Comparison of ENCODE assay signal across 13 cellular contexts in the genomic region with DNA sequence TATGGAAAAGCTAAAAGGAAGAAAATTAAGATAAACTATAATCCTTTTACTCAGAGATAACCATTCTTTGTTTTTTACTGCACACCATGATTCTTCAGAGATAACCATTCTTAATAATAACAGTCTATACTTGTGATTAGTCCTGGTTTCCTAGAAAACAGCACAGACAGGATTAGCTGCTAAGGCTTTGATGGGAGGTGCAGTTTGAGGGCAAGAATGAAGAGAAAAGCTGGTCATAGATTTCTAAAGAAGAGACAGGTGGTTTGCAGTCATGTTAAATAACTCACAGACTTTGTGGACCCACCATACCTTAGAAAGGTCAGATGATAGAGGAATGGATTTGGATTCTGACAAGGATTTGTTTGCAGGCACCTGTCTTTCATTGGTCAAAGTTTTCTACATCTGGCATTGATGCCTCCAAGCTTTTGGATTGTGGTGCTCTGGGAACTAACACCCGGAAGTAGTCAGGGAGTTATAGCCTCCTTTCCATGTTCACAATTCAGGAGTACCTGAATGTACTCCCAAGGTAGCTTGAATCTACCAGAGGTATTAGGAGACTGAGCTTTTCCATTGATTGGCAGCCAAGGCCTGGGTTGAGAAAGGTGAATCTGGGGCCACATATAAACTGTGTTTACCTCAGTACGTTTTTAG.
"Had no signal": no experiment of that assay in that cellular context is flagged by ENCODE, and none has a peak within 500 bp of the region (broad histone marks: within the 10 kb centered on the region; RNA-seq: fewer than 3 reads in every experiment).

No MANE protein-coding gene starts in this region.

- H3K9ac ChIP-seq: parathyroid adenoma had no signal

- H3K27ac ChIP-seq: coronary artery, gastroesophageal sphincter, parathyroid adenoma, skin epidermis, stomach, thoracic aorta, VCaP had no signal

- DNase-seq: activated CD4-positive, alpha-beta T cell treated with anti-CD3 and anti-CD28 coated beads for 36 hours; activated naive CD4-positive, alpha-beta T cell treated with anti-CD3 and anti-CD28 coated beads, Interleukin-2, amount 10 ng/mL, durations not matched to agents 7 days and 5 days; central memory CD4-positive, alpha-beta T cell; effector memory CD4-positive, alpha-beta T cell; retina; stomach had no signal

- ATAC-seq: activated CD4-positive, alpha-beta T cell treated with anti-CD3 and anti-CD28 coated beads for 36 hours; gastroesophageal sphincter had no signal

- H3K36me3 ChIP-seq: thoracic aorta had no signal

- H3K27me3 Mint-ChIP-seq: activated CD4-positive, alpha-beta T cell treated with anti-CD3 and anti-CD28 coated beads for 36 hours; activated naive CD4-positive, alpha-beta T cell treated with anti-CD3 and anti-CD28 coated beads, Interleukin-2, amount 10 ng/mL, durations not matched to agents 7 days and 5 days had no signal

- H2AFZ ChIP-seq: parathyroid adenoma had no signal

- H3K9me3 ChIP-seq: gastroesophageal sphincter, stomach, thoracic aorta had no signal

- H3K4me3 ChIP-seq: coronary artery, gastroesophageal sphincter, skin epidermis, stomach, thoracic aorta had no signal

- H3K9me3 Mint-ChIP-seq: activated naive CD4-positive, alpha-beta T cell treated with anti-CD3 and anti-CD28 coated beads, Interleukin-2, amount 10 ng/mL, durations not matched to agents 7 days and 5 days; activated T-helper 2 cell treated with anti-CD3 and anti-CD28 coated beads, Interferon-gamma antibody, Interleukin-2, Interleukin-4, amounts not matched to agents 10 μg/mL and 5 μg/mL and 100 μg/mL, durations not matched to agents 14 hours and 24 hours and 36 hours had no signal

- H3K27ac Mint-ChIP-seq: activated CD4-positive, alpha-beta T cell treated with anti-CD3 and anti-CD28 coated beads for 36 hours; activated naive CD4-positive, alpha-beta T cell treated with anti-CD3 and anti-CD28 coated beads, Interleukin-2, amount 10 ng/mL, durations not matched to agents 7 days and 5 days; activated T-helper 2 cell treated with anti-CD3 and anti-CD28 coated beads, Interferon-gamma antibody, Interleukin-2, Interleukin-4, amounts not matched to agents 10 μg/mL and 5 μg/mL and 100 μg/mL, durations not matched to agents 14 hours and 24 hours and 36 hours had no signal

- H3K4me3 Mint-ChIP-seq: activated CD4-positive, alpha-beta T cell treated with anti-CD3 and anti-CD28 coated beads for 36 hours; activated naive CD4-positive, alpha-beta T cell treated with anti-CD3 and anti-CD28 coated beads, Interleukin-2, amount 10 ng/mL, durations not matched to agents 7 days and 5 days had no signal

- H3K27me3 ChIP-seq: gastroesophageal sphincter, stomach had no signal
